In the genomic region with DNA sequence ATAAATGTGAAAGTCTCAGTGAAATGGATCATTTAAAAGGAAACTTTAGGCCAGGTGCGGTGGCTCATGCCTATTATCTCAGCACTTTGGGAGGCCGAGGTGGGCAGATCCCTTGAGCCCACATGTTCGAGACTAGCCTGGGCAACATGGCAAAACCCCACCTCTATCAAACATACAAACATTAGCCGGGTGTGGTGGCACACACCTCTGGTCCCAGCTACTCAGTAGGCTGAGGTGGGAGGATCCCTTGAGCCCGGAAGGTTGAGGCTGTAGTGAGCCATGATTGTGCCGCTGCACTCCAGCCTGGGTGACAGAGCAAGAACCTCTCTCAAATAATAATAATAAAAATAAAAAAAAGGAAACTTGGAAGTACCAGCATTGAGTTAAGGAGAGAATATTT, we compare ENCODE assay signal across 30 cellular contexts.
"Had no signal": no experiment of that assay in that cellular context is flagged by ENCODE, and none has a peak within 500 bp of the region (broad histone marks: within the 10 kb centered on the region; RNA-seq: fewer than 3 reads in every experiment).

No MANE protein-coding gene starts in this region.

- DNase-seq: activated CD4-positive, alpha-beta memory T cell treated with anti-CD3 and anti-CD28 coated beads for 36 hours; activated CD4-positive, alpha-beta T cell treated with anti-CD3 and anti-CD28 coated beads, Interleukin-2, amount 10 ng/mL, durations not matched to agents 7 days and 5 days; activated CD8-positive, alpha-beta memory T cell treated with anti-CD3 and anti-CD28 coated beads, Interleukin-2, amount 50 U/mL, for 4 hours; activated naive CD4-positive, alpha-beta T cell treated with anti-CD3 and anti-CD28 coated beads, Interleukin-2, amount 10 ng/mL, durations not matched to agents 7 days and 5 days; activated naive CD8-positive, alpha-beta T cell treated with anti-CD3 and anti-CD28 coated beads, Interleukin-2, amount 50 U/mL, for 24 hours; activated T-cell treated with anti-CD3 and anti-CD28 coated beads for 4 hours; activated T-cell treated with anti-CD3 and anti-CD28 coated beads, Interleukin-2, amount 50 U/mL, for 4 hours; anterior cingulate cortex; central memory CD4-positive, alpha-beta T cell; Karpas-422; KBM-7; MG63; NCI-H1048; NCI-H1105 treated with DMSO at 0.1 percent for 48 hours; NCI-H1436; NCI-H1694 treated with DMSO at 0.1 percent for 48 hours; NCI-H2029; NCI-H510A; NCI-H526; NCI-H748 treated with DMSO at 0.1 percent for 48 hours; NK-92 treated with Interleukin-12 subunit alpha and Interleukin-12 subunit beta, amount 100 ng/mL, for 24 hours; PC-3; Peyer's patch; Right ventricle myocardium superior; RPMI8226; SW 1271; T-helper 1 cell; T-helper 2 cell; T-helper 9 cell; WERI-Rb-1 had no signal

- H3K27me3 ChIP-seq: MG63, Peyer's patch had no signal

- H3K9me3 ChIP-seq: MG63, Peyer's patch had no signal

- H3K36me3 ChIP-seq: MG63, Peyer's patch, WERI-Rb-1 had no signal

- H3K27ac ChIP-seq: Peyer's patch, WERI-Rb-1 had no signal

- H3K4me3 ChIP-seq: MG63, Peyer's patch had no signal
